13 cellular contexts compared by ENCODE assay signal in the genomic region with DNA sequence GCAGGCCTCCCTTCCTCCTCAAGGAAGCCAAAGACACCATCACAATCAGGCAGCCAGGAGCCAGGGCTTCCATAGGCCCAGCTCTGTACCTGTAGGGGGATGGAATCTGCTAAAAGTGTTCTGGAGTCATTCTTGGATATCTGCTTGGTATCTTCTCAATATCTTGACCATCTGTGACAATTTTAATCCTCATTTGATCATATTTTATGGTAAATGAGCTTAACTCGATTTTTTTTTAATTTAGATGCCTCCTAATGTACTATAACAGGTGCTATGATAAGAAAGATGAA. TPM values are rescaled to one million over a fixed set of nuclear protein-coding genes. Genes with fewer than 3 reads are reported as not detected.
A peak's percentile ranks its signal among the peaks of the same experiment; 100 is the strongest.
DNase-seq lines count a peak whose midpoint lies in the region; ATAC-seq and TF ChIP-seq lines count a peak whose summit lies in the region.
"Had no signal": no experiment of that assay in that cellular context is flagged by ENCODE, and none has a peak within 500 bp of the region (broad histone marks: within the 10 kb centered on the region; RNA-seq: fewer than 3 reads in every experiment).

No MANE protein-coding gene starts in this region.

- DNase-seq in left ventricle myocardium inferior (no peak), left ventricle myocardium superior (no peak), dorsolateral prefrontal cortex (no peak), psoas muscle (no peak), aorta (no peak), AG08395 (ENCODE audit: low spot score) (no peak)
- DNase-seq: activated CD4-positive, alpha-beta T cell treated with anti-CD3 and anti-CD28 coated beads, Interleukin-2, amount 10 ng/mL, durations not matched to agents 7 days and 5 days; naive thymus-derived CD8-positive, alpha-beta T cell; NCI-H2081; stimulated activated naive CD8-positive, alpha-beta T cell treated with anti-CD3 and anti-CD28 coated beads, Interleukin-15, Interleukin-2, amounts not matched to agents 100 U/mL and 50 U/mL, for 24 hours had no signal

- ATAC-seq in left ventricle myocardium superior, result no peak
- no peak for ATAC-seq in psoas muscle
- no peak for ATAC-seq in aorta (ENCODE audit: low FRiP score)
- ATAC-seq in HG03378 (IDR thresholded peaks at IDR 0.05; ENCODE audit: unreplicated experiment), result no peak
- no peak for ATAC-seq in GM18505 (IDR thresholded peaks at IDR 0.05; ENCODE audit: unreplicated experiment)
- ATAC-seq: HCT116; naive thymus-derived CD8-positive, alpha-beta T cell had no signal

- no peak for TF ChIP-seq CTCF in left ventricle myocardium inferior (IDR thresholded peaks at IDR 0.05; ENCODE audit: borderline replicate concordance)
- TF ChIP-seq CTCF in dorsolateral prefrontal cortex (IDR thresholded peaks at IDR 0.05 in 54 of 56, conservative IDR thresholded peaks at IDR 0.05 in 2 of 56; ENCODE audit: low read depth in 1 of 56, partially characterized antibody in 56 of 56), result no peak
- TF ChIP-seq CTCF in psoas muscle (IDR thresholded peaks at IDR 0.05), result no peak

- intact Hi-C loops in left ventricle myocardium inferior (cut with micrococcal nuclease) (no loop called here), left ventricle myocardium superior (cut with micrococcal nuclease) (no loop called here), dorsolateral prefrontal cortex (cut with DNase I) (no loop called here), psoas muscle (cut with DNase I) (no loop called here), aorta (cut with DNase I) (no loop called here)

- H3K4me1 ChIP-seq in left ventricle myocardium inferior, result peaks cover 74% of the 10 kb centered on the region
- peaks cover 30% of the 10 kb centered on the region for H3K4me1 ChIP-seq in psoas muscle
- H3K4me1 ChIP-seq in aorta (ENCODE audit: control insufficient read depth in 1 of 2, insufficient read depth in 2 of 2, low read length in 2 of 2), result peaks cover 2% of the 10 kb centered on the region in 2 donors

- peak overlapping the region; percentile 100 for H3K27ac ChIP-seq in left ventricle myocardium inferior (replicated peaks)
- H3K27ac ChIP-seq in dorsolateral prefrontal cortex, result peak overlapping the region in 39 of 59 donors; percentile 1 to 98 (median 50)
- H3K27ac ChIP-seq in psoas muscle, result peak overlapping the region; percentile 100
- peak overlapping the region; percentile 46 to 93 for H3K27ac ChIP-seq in aorta (ENCODE audit: low read depth in 1 of 2, low read length in 2 of 2)

- 44 to 60% (median 55%) methylated on average over 1 of the region's 1 CpG for WGBS in psoas muscle, 3 donors
- 66 to 78% methylated on average over 1 of the region's 1 CpG for WGBS in aorta, 2 donors

- no peak for TF ChIP-seq POLR2A in GM18505 (IDR thresholded peaks at IDR 0.05; ENCODE audit: borderline replicate concordance, extremely low read depth, insufficient read depth, insufficient read length)

- peak overlapping the region; percentile 92 for H3K4me3 ChIP-seq in left ventricle myocardium inferior
- H3K4me3 ChIP-seq in dorsolateral prefrontal cortex, result peak overlapping the region in 1 of 59 donors; percentile 89
- H3K4me3 ChIP-seq in psoas muscle, result no peak overlapping the region
- no peak overlapping the region for H3K4me3 ChIP-seq in aorta (ENCODE audit: low read length in 2 of 2)

- H3K9me3 ChIP-seq in left ventricle myocardium inferior (replicated peaks), result no peaks in the 10 kb centered on the region
- no peaks in the 10 kb centered on the region for H3K9me3 ChIP-seq in psoas muscle
- no peaks in the 10 kb centered on the region for H3K9me3 ChIP-seq in aorta (ENCODE audit: control insufficient read depth, low read length)

- H3K36me3 ChIP-seq in left ventricle myocardium inferior (no peaks in the 10 kb centered on the region), psoas muscle (ENCODE audit: insufficient read depth in 1 of 2, low read depth in 1 of 2) (no peaks in the 10 kb centered on the region), aorta (ENCODE audit: control insufficient read depth in 1 of 2, insufficient read depth in 2 of 2, low read length in 1 of 2) (no peaks in the 10 kb centered on the region)

- no peaks in the 10 kb centered on the region for H3K27me3 ChIP-seq in left ventricle myocardium inferior (ENCODE audit: low read depth)
- no peaks in the 10 kb centered on the region for H3K27me3 ChIP-seq in dorsolateral prefrontal cortex
- H3K27me3 ChIP-seq in psoas muscle (ENCODE audit: insufficient read depth in 3 of 3, low read length in 2 of 3), result no peaks in the 10 kb centered on the region
- H3K27me3 ChIP-seq in aorta (ENCODE audit: control insufficient read depth in 1 of 2, insufficient read depth in 2 of 2, low read length in 1 of 2), result no peaks in the 10 kb centered on the region

RNA-seq across cellular contexts. Expression of gene ST7, which starts 3.2 kb away (rescaled TPM):
- 28.5 TPM for total RNA-seq in left ventricle myocardium inferior
- total RNA-seq in left ventricle myocardium superior, result 31.4 TPM
- total RNA-seq in dorsolateral prefrontal cortex, result 10 to 100 TPM; 22.9 to 64.1 (median 42.7) TPM
- 10 to 100 TPM in 2 of 4 donors, 1 to 10 TPM in 2; 6.3 to 12.5 (median 8.8) TPM for total RNA-seq in psoas muscle
- 10 to 100 TPM in 1 of 3 donors, 1 to 10 TPM in 2; 6.0 to 12.3 (median 6.7) TPM for polyA plus RNA-seq in psoas muscle
- total RNA-seq in aorta, result 10 to 100 TPM; 32.1 to 35.3 TPM
- 10 to 100 TPM; 24.2 to 31.7 TPM for polyA plus RNA-seq in aorta

Comparison
In these comparisons a context has a peak if more than half of its experiments do, and no peak if none do; other contexts are left out.
1. H3K27ac ChIP-seq: peak in every context shown above with its lines; median percentile 100 in left ventricle myocardium inferior; 100 in psoas muscle; 70 in aorta; 50 in dorsolateral prefrontal cortex.